In the genomic region with DNA sequence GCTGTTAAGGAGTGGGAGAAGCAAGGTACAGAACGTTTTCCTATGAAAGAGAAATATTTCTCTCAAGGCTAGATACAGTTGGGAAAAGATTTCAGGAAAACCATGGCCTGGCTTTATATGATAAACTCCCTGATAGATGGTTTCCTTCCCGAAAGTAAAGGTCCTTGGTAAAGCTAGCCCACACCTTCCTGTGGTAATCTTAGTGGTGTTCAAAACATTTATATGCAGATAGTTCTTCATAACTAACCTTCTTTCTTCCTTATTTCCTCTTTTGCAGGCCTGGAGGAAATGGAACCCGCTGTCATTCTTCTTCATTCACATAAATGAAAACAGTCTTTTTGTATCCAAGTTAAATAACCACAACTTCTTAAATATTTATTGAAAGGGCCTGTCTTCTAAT, we compare ENCODE assay signal across 17 cellular contexts.
"Had no signal": no experiment of that assay in that cellular context is flagged by ENCODE, and none has a peak within 500 bp of the region (broad histone marks: within the 10 kb centered on the region; RNA-seq: fewer than 3 reads in every experiment).

No MANE protein-coding gene starts in this region.

- H3K9me3 ChIP-seq: right atrium auricular region, sigmoid colon had no signal

- H3K36me3 Mint-ChIP-seq: naive thymus-derived CD4-positive, alpha-beta T cell had no signal

- H3K79me2 ChIP-seq: parathyroid adenoma had no signal

- H3K4me1 ChIP-seq: heart left ventricle, parathyroid adenoma, right atrium auricular region, sigmoid colon had no signal

- H2AFZ ChIP-seq: parathyroid adenoma had no signal

- H3K27ac Mint-ChIP-seq: endodermal cell; naive thymus-derived CD4-positive, alpha-beta T cell; nephron progenitor cell had no signal

- H3K4me3 Mint-ChIP-seq: endodermal cell; naive thymus-derived CD4-positive, alpha-beta T cell; nephron progenitor cell had no signal

- H3K27me3 ChIP-seq: heart left ventricle, right atrium auricular region, sigmoid colon had no signal

- DNase-seq: effector CD4-positive, alpha-beta T cell; endodermal cell; heart left ventricle; hypothalamus; mammary epithelial cell; naive thymus-derived CD4-positive, alpha-beta T cell; nephron progenitor cell; sigmoid colon; stimulated activated CD4-positive, alpha-beta T cell treated with anti-CD3 and anti-CD28 coated beads, Interleukin-12 subunit alpha, Interleukin-12 subunit beta, amount 100 ng/mL, for 4 hours; stimulated activated CD4-positive, alpha-beta T cell treated with anti-CD3 and anti-CD28 coated beads, Interleukin-2, amount 100 ng/mL, for 48 hours; stimulated activated naive CD4-positive, alpha-beta T cell treated with Interleukin-2 at 50 U/mL for 16 hours; trophoblast cell had no signal

- H3K4me3 ChIP-seq: heart left ventricle, right atrium auricular region, sigmoid colon, skin epidermis had no signal

- H3K4me1 Mint-ChIP-seq: naive thymus-derived CD4-positive, alpha-beta T cell; nephron progenitor cell had no signal

- ATAC-seq: esophagus mucosa; heart left ventricle; left lobe of liver; naive thymus-derived CD4-positive, alpha-beta T cell had no signal

- H3K9ac ChIP-seq: parathyroid adenoma had no signal

- H3K27ac ChIP-seq: heart left ventricle, parathyroid adenoma, right atrium auricular region, sigmoid colon, skin epidermis had no signal

- H3K36me3 ChIP-seq: heart left ventricle, right atrium auricular region, sigmoid colon had no signal
